Comparison of ENCODE assay signal across 1 cellular context in the genomic region with DNA sequence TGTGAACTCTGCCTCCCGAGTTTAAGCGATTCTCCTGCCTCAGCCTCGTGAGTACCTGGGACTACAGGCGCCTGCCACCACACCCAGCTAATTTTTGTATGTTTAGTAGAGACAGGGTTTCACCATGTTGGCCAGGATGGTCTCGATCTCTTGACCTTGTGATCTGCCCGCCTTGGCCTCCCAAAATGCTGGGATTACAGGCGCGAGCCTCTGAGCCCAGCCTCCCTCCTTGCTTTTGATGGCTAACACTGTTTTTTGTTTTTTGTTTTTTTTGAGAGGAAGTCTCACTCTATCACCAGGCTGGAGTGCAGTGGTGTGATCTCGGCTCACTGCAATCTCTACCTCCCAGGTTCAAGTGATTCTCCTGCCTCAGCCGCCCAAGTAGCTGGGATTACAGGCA.
TF ChIP-seq lines count a peak whose summit lies in the region.

No MANE protein-coding gene starts in this region.

TF ChIP-seq in HepG2, 621 proteins besides CTCF, POLR2A, EP300 and RAD21:
- peak; percentile 73 for TF ChIP-seq ZBTB33 (CRISPR knock-in tag; IDR thresholded peaks at IDR 0.05)
